ENCODE assay signal across 8 cellular contexts in genomic region chr6:81752969-81753708, GRCh38. TPM values are rescaled to one million over a fixed set of nuclear protein-coding genes. Genes with fewer than 3 reads are reported as not detected.
DNase-seq lines count a peak whose midpoint lies in the region; ATAC-seq and TF ChIP-seq lines count a peak whose summit lies in the region.

No MANE protein-coding gene starts in this region.

- H3K27ac ChIP-seq in lung (ENCODE audit: low read depth in 1 of 2, low read length in 1 of 2) = peak overlapping the region; percentile 93 to 99

- POLR2A ChIA-PET in AG04449 (lab: Yijun Ruan, JAX) = interaction anchor here (0.6 to 3.1 kb wide), 25 partner anchors 8 to 1592 kb away, joined by 3 to 32 read pairs (median 4); no protein-coding TSS in a partner anchor

- H3K4me1 ChIP-seq in lung (ENCODE audit: control insufficient read depth in 2 of 2, insufficient read depth in 2 of 2, low read length in 2 of 2) = peaks cover 0 to 2% of the 10 kb centered on the region in 2 donors

- in situ Hi-C loops in GM18951 (cut with MboI; ENCODE audit: low sequenced_read_pairs, unreplicated experiment) = loop anchor here (25.0 kb wide), 1 partner anchor 1541 kb away; no protein-coding TSS in a partner anchor

- CTCF ChIA-PET in AG04449 (lab: Yijun Ruan, JAX) = interaction anchor here (0.7 to 3.8 kb wide), 20 partner anchors 10 to 1539 kb away, joined by 3 to 20 read pairs (median 3); no protein-coding TSS in a partner anchor

- H3K36me3 ChIP-seq in lung (ENCODE audit: control insufficient read depth in 2 of 2, insufficient read depth in 2 of 2, low read length in 2 of 2) = peaks cover 0 to 1% of the 10 kb centered on the region in 2 donors

- ATAC-seq in HG03139 (IDR thresholded peaks at IDR 0.05; ENCODE audit: unreplicated experiment) = peak; percentile 40
- peak; percentile 85 for ATAC-seq in lung (ENCODE audit: insufficient read depth, low FRiP score)

- DNase-seq in AG04449 (ENCODE audit: low read depth, low spot score) (peak; percentile 45), NCI-H774 (lab: John Stamatoyannopoulos, UW) (peak; percentile 99), lung (ENCODE audit: low spot score) (peak; percentile 92)
- DNase-seq in activated CD8-positive, alpha-beta memory T cell treated with anti-CD3 and anti-CD28 coated beads for 24 hours = peak; percentile 79
- peak; percentile 44 for DNase-seq in effector CD4-positive, alpha-beta T cell
- DNase-seq in stimulated activated CD4-positive, alpha-beta T cell treated with anti-CD3 and anti-CD28 coated beads, TNF-alpha, amount 100 ng/mL, for 1 hour (ENCODE audit: low read depth in 3 of 3, low spot score in 1 of 3) = peak in 2 of 3 donors; percentile 18 to 33

- no peaks in the 10 kb centered on the region for H3K27me3 ChIP-seq in lung (ENCODE audit: control insufficient read depth, insufficient read depth)

- peak; percentile 70 for TF ChIP-seq POLR2A in GM18951 (IDR thresholded peaks at IDR 0.05; ENCODE audit: extremely low read depth, insufficient read depth, insufficient read length)

- H3K4me3 ChIP-seq in AG04449 (ENCODE audit: low read depth, low read length) = peak overlapping the region; percentile 96
- H3K4me3 ChIP-seq in lung = peak overlapping the region; percentile 76

- no peaks in the 10 kb centered on the region for H3K9me3 ChIP-seq in lung (ENCODE audit: control insufficient read depth in 2 of 2, insufficient read depth in 1 of 2, low read length in 1 of 2)

- peak; percentile 57 for TF ChIP-seq CTCF in AG04449 (IDR thresholded peaks at IDR 0.05; ENCODE audit: insufficient read depth, low read length, missing control alignments)
- no peak for TF ChIP-seq CTCF in lung (IDR thresholded peaks at IDR 0.05; ENCODE audit: control extremely low read depth, extremely low read depth)

- WGBS in lung, 2 donors = 0 to 1% methylated on average over 62 of the region's 62 CpGs

RNA-seq across cellular contexts. Expression of gene TENT5A, which starts 0.7 kb away (rescaled TPM):
- 10 to 100 TPM; 12.0 to 29.8 TPM for total RNA-seq in lung
- polyA plus RNA-seq in lung = 1 to 10 TPM; 3.7 to 6.1 TPM

Comparison
In these comparisons a context has a peak if more than half of its experiments do, and no peak if none do; other contexts are left out.
1. Peak in every context shown above with its lines: DNase-seq, ATAC-seq, H3K4me3 ChIP-seq and H3K27ac ChIP-seq.
2. DNase-seq: peak in every context shown above with its lines; median percentile 99 in NCI-H774; 92 in lung; 79 in activated CD8-positive, alpha-beta memory T cell treated with anti-CD3 and anti-CD28 coated beads for 24 hours; 45 in AG04449; 44 in effector CD4-positive, alpha-beta T cell; 26 in stimulated activated CD4-positive, alpha-beta T cell treated with anti-CD3 and anti-CD28 coated beads, TNF-alpha, amount 100 ng/mL, for 1 hour.